In the genomic region with DNA sequence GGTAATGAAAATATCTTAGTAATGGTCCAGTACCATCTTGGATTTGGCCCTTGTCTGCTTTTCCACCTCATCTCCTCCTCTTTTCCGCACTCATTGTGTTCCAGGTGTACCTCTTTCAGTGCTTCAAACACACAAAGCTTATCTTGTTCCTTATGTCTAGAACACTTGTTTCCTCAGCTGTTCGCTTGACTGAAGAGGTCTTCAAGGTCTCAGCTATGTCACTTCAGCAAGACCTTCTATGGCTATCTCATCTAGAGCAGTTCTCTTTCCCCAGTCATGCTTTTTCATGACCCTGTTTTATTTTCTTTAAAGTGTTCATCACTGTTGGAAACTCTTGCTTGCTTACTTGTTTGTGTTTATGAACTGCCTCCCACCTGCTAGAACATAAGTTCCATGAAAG, we compare ENCODE assay signal across 1 cellular context.
TF ChIP-seq lines count a peak whose summit lies in the region.

No MANE protein-coding gene starts in this region.

TF ChIP-seq in A549, 52 proteins besides CTCF, POLR2A, EP300 and RAD21 (continued from another document):
- no peak for TF ChIP-seq CHD4 (IDR thresholded peaks at IDR 0.05; ENCODE audit: borderline replicate concordance)
- TF ChIP-seq PHF8 (IDR thresholded peaks at IDR 0.05; ENCODE audit: borderline replicate concordance, low read depth): no peak
- no peak for TF ChIP-seq EHF (CRISPR knock-in tag; IDR thresholded peaks at IDR 0.05)
- TF ChIP-seq NFE2L2 (conservative IDR thresholded peaks at IDR 0.05; ENCODE audit: low read length): no peak
- no peak for TF ChIP-seq SREBF2 (IDR thresholded peaks at IDR 0.05)
- TF ChIP-seq NR3C1 (IDR thresholded peaks at IDR 0.05): no peak
